ENCODE assay signal across 9 cellular contexts in genomic region chr10:94963901-94964300, GRCh38. TPM values are rescaled to one million over a fixed set of nuclear protein-coding genes. Genes with fewer than 3 reads are reported as not detected.
DNase-seq lines count a peak whose midpoint lies in the region; ATAC-seq and TF ChIP-seq lines count a peak whose summit lies in the region.
"Had no signal": no experiment of that assay in that cellular context is flagged by ENCODE, and none has a peak within 500 bp of the region (broad histone marks: within the 10 kb centered on the region; RNA-seq: fewer than 3 reads in every experiment).

No MANE protein-coding gene starts in this region.

- H3F3A ChIP-seq in OCI-LY1 (ENCODE audit: insufficient read depth, low read length), result no peaks in the 10 kb centered on the region

- H3K4me1 Mint-ChIP-seq in activated CD8-positive, alpha-beta T cell treated with anti-CD3 and anti-CD28 coated beads for 36 hours (ENCODE audit: low read depth), result no peaks in the 10 kb centered on the region
- H3K4me1 Mint-ChIP-seq in activated CD8-positive, alpha-beta T cell treated with anti-CD3 and anti-CD28 coated beads, Interleukin-2, amount 10 ng/mL, durations not matched to agents 7 days and 5 days (ENCODE audit: low read depth), result no peaks in the 10 kb centered on the region
- H3K4me1 Mint-ChIP-seq in osteocyte (ENCODE audit: unreplicated experiment), result no peaks in the 10 kb centered on the region
- no peaks in the 10 kb centered on the region for H3K4me1 Mint-ChIP-seq in stimulated activated effector memory CD8-positive, alpha-beta T cell treated with anti-CD3 and anti-CD28 coated beads, Interleukin-12 subunit alpha, Interleukin-12 subunit beta, amount 100 ng/mL, for 72 hours
- no peaks in the 10 kb centered on the region for H3K4me1 Mint-ChIP-seq in activated CD4-positive, alpha-beta memory T cell treated with anti-CD3 and anti-CD28 coated beads, Interleukin-2, amount 10 ng/mL, durations not matched to agents 7 days and 5 days
- H3K4me1 Mint-ChIP-seq: activated naive CD8-positive, alpha-beta T cell treated with anti-CD3 and anti-CD28 coated beads, Interleukin-2, amount 10 ng/mL, durations not matched to agents 7 days and 5 days had no signal

- no peaks in the 10 kb centered on the region for H4K20me1 ChIP-seq in OCI-LY1 (ENCODE audit: insufficient read depth, low read length)

- no peak overlapping the region for H3K27ac Mint-ChIP-seq in activated CD8-positive, alpha-beta T cell treated with anti-CD3 and anti-CD28 coated beads for 36 hours
- H3K27ac Mint-ChIP-seq in activated CD8-positive, alpha-beta T cell treated with anti-CD3 and anti-CD28 coated beads, Interleukin-2, amount 10 ng/mL, durations not matched to agents 7 days and 5 days, result no peak overlapping the region
- no peak overlapping the region for H3K27ac Mint-ChIP-seq in osteocyte (ENCODE audit: unreplicated experiment)
- no peak overlapping the region for H3K27ac Mint-ChIP-seq in stimulated activated effector memory CD8-positive, alpha-beta T cell treated with anti-CD3 and anti-CD28 coated beads, Interleukin-12 subunit alpha, Interleukin-12 subunit beta, amount 100 ng/mL, for 72 hours
- no peak overlapping the region for H3K27ac Mint-ChIP-seq in activated CD4-positive, alpha-beta memory T cell treated with anti-CD3 and anti-CD28 coated beads, Interleukin-2, amount 10 ng/mL, durations not matched to agents 7 days and 5 days
- H3K27ac Mint-ChIP-seq: activated naive CD8-positive, alpha-beta T cell treated with anti-CD3 and anti-CD28 coated beads, Interleukin-2, amount 10 ng/mL, durations not matched to agents 7 days and 5 days had no signal

- CTCF ChIA-PET in activated CD8-positive, alpha-beta T cell treated with anti-CD3 and anti-CD28 coated beads for 36 hours (lab: Charles Lee), result interaction anchor here (1.3 to 1.8 kb wide), 2 partner anchors 280 to 283 kb away, joined by 5 to 7 read pairs; no protein-coding TSS in a partner anchor
- CTCF ChIA-PET in activated CD8-positive, alpha-beta T cell treated with anti-CD3 and anti-CD28 coated beads, Interleukin-2, amount 10 ng/mL, durations not matched to agents 7 days and 5 days (lab: Charles Lee), result interaction anchor here (1.1 kb wide), 1 partner anchor 10 kb away, joined by 3 read pairs; no protein-coding TSS in a partner anchor
- CTCF ChIA-PET in activated CD4-positive, alpha-beta memory T cell treated with anti-CD3 and anti-CD28 coated beads, Interleukin-2, amount 10 ng/mL, durations not matched to agents 7 days and 5 days (lab: Charles Lee), result interaction anchor here (0.9 kb wide), 1 partner anchor 30 kb away, joined by 3 read pairs; no protein-coding TSS in a partner anchor

- no peaks in the 10 kb centered on the region for H3K79me2 ChIP-seq in OCI-LY1 (ENCODE audit: insufficient read depth, low read length)

- H3K9me3 ChIP-seq in OCI-LY1 (ENCODE audit: low read length), result no peaks in the 10 kb centered on the region

- no peaks in the 10 kb centered on the region for H3K27me3 Mint-ChIP-seq in activated CD8-positive, alpha-beta T cell treated with anti-CD3 and anti-CD28 coated beads for 36 hours
- no peaks in the 10 kb centered on the region for H3K27me3 Mint-ChIP-seq in activated CD8-positive, alpha-beta T cell treated with anti-CD3 and anti-CD28 coated beads, Interleukin-2, amount 10 ng/mL, durations not matched to agents 7 days and 5 days (ENCODE audit: low read depth)
- H3K27me3 Mint-ChIP-seq in osteocyte (ENCODE audit: unreplicated experiment), result no peaks in the 10 kb centered on the region
- no peaks in the 10 kb centered on the region for H3K27me3 Mint-ChIP-seq in activated CD4-positive, alpha-beta memory T cell treated with anti-CD3 and anti-CD28 coated beads, Interleukin-2, amount 10 ng/mL, durations not matched to agents 7 days and 5 days
- H3K27me3 Mint-ChIP-seq: activated naive CD8-positive, alpha-beta T cell treated with anti-CD3 and anti-CD28 coated beads, Interleukin-2, amount 10 ng/mL, durations not matched to agents 7 days and 5 days had no signal

- H3K27ac ChIP-seq in OCI-LY1 (ENCODE audit: low read depth, low read length, poor library complexity, severe bottlenecking), result no peak overlapping the region

- H3K27me3 ChIP-seq in OCI-LY1 (ENCODE audit: insufficient read depth, low read length), result no peaks in the 10 kb centered on the region

- H3K9ac ChIP-seq in OCI-LY1 (ENCODE audit: low read length), result no peak overlapping the region

- H3K36me3 ChIP-seq in OCI-LY1 (ENCODE audit: insufficient read depth, low read length), result no peaks in the 10 kb centered on the region

- TF ChIP-seq CTCF in activated CD8-positive, alpha-beta T cell treated with anti-CD3 and anti-CD28 coated beads for 36 hours (IDR thresholded peaks at IDR 0.05), result peak; percentile 39
- peak; percentile 40; the same call in 1 of the 2 replicates for TF ChIP-seq CTCF in OCI-LY1 (IDR thresholded peaks at IDR 0.05; ENCODE audit: low read length)
- TF ChIP-seq CTCF in epithelial cell of esophagus (IDR thresholded peaks at IDR 0.05; ENCODE audit: insufficient read depth, low read depth, low read length, missing control alignments), result peak; percentile 86
- TF ChIP-seq CTCF in osteocyte (IDR thresholded peaks at IDR 0.05), result peak; percentile 62

- DNase-seq in activated CD8-positive, alpha-beta T cell treated with anti-CD3 and anti-CD28 coated beads for 36 hours, result no peak
- no peak for DNase-seq in activated CD8-positive, alpha-beta T cell treated with anti-CD3 and anti-CD28 coated beads, Interleukin-2, amount 10 ng/mL, durations not matched to agents 7 days and 5 days
- peak; percentile 59 for DNase-seq in epithelial cell of esophagus (ENCODE audit: low read depth)
- DNase-seq in osteocyte (ENCODE audit: extremely low spot score, unreplicated experiment), result no peak
- DNase-seq in stimulated activated effector memory CD8-positive, alpha-beta T cell treated with anti-CD3 and anti-CD28 coated beads, Interleukin-12 subunit alpha, Interleukin-12 subunit beta, amount 100 ng/mL, for 72 hours (ENCODE audit: low spot score in 2 of 2), result no peak
- DNase-seq in activated CD4-positive, alpha-beta memory T cell treated with anti-CD3 and anti-CD28 coated beads, Interleukin-2, amount 10 ng/mL, durations not matched to agents 7 days and 5 days, result no peak
- DNase-seq: activated naive CD8-positive, alpha-beta T cell treated with anti-CD3 and anti-CD28 coated beads, Interleukin-2, amount 10 ng/mL, durations not matched to agents 7 days and 5 days had no signal

- POLR2A ChIA-PET in activated CD8-positive, alpha-beta T cell treated with anti-CD3 and anti-CD28 coated beads for 36 hours (lab: Charles Lee), result no interaction called here
- POLR2A ChIA-PET in activated CD8-positive, alpha-beta T cell treated with anti-CD3 and anti-CD28 coated beads, Interleukin-2, amount 10 ng/mL, durations not matched to agents 7 days and 5 days (lab: Charles Lee), result no interaction called here
- POLR2A ChIA-PET in activated CD4-positive, alpha-beta memory T cell treated with anti-CD3 and anti-CD28 coated beads, Interleukin-2, amount 10 ng/mL, durations not matched to agents 7 days and 5 days (lab: Charles Lee), result no interaction called here

- no peaks in the 10 kb centered on the region for H3K36me3 Mint-ChIP-seq in activated CD8-positive, alpha-beta T cell treated with anti-CD3 and anti-CD28 coated beads for 36 hours (ENCODE audit: low read depth)
- no peaks in the 10 kb centered on the region for H3K36me3 Mint-ChIP-seq in activated CD8-positive, alpha-beta T cell treated with anti-CD3 and anti-CD28 coated beads, Interleukin-2, amount 10 ng/mL, durations not matched to agents 7 days and 5 days (ENCODE audit: low read depth)
- no peaks in the 10 kb centered on the region for H3K36me3 Mint-ChIP-seq in osteocyte (ENCODE audit: unreplicated experiment)
- H3K36me3 Mint-ChIP-seq in stimulated activated effector memory CD8-positive, alpha-beta T cell treated with anti-CD3 and anti-CD28 coated beads, Interleukin-12 subunit alpha, Interleukin-12 subunit beta, amount 100 ng/mL, for 72 hours, result no peaks in the 10 kb centered on the region
- no peaks in the 10 kb centered on the region for H3K36me3 Mint-ChIP-seq in activated CD4-positive, alpha-beta memory T cell treated with anti-CD3 and anti-CD28 coated beads, Interleukin-2, amount 10 ng/mL, durations not matched to agents 7 days and 5 days (ENCODE audit: low read depth)
- H3K36me3 Mint-ChIP-seq: activated naive CD8-positive, alpha-beta T cell treated with anti-CD3 and anti-CD28 coated beads, Interleukin-2, amount 10 ng/mL, durations not matched to agents 7 days and 5 days had no signal

- no peak overlapping the region for H2AFZ ChIP-seq in OCI-LY1 (ENCODE audit: low read length)

- intact Hi-C loops in activated CD8-positive, alpha-beta T cell treated with anti-CD3 and anti-CD28 coated beads for 36 hours (cut with micrococcal nuclease), result no loop called here

- H3K4me1 ChIP-seq in OCI-LY1 (ENCODE audit: insufficient read depth, low read length, severe bottlenecking), result no peaks in the 10 kb centered on the region

- H3K4me2 ChIP-seq in OCI-LY1 (ENCODE audit: low read length), result no peak overlapping the region

- no peaks in the 10 kb centered on the region for H3K9me2 ChIP-seq in OCI-LY1 (ENCODE audit: low read depth, low read length)

- H3K4me3 ChIP-seq in OCI-LY1 (ENCODE audit: low read depth, low read length, poor library complexity, severe bottlenecking), result no peak overlapping the region
- no peak overlapping the region for H3K4me3 ChIP-seq in epithelial cell of esophagus (ENCODE audit: low read length)

- peaks cover 2% of the 10 kb centered on the region for H3K9me3 Mint-ChIP-seq in activated CD8-positive, alpha-beta T cell treated with anti-CD3 and anti-CD28 coated beads for 36 hours
- no peaks in the 10 kb centered on the region for H3K9me3 Mint-ChIP-seq in activated CD8-positive, alpha-beta T cell treated with anti-CD3 and anti-CD28 coated beads, Interleukin-2, amount 10 ng/mL, durations not matched to agents 7 days and 5 days (ENCODE audit: insufficient read depth)
- H3K9me3 Mint-ChIP-seq in osteocyte (ENCODE audit: unreplicated experiment), result peaks cover 10% of the 10 kb centered on the region
- H3K9me3 Mint-ChIP-seq in stimulated activated effector memory CD8-positive, alpha-beta T cell treated with anti-CD3 and anti-CD28 coated beads, Interleukin-12 subunit alpha, Interleukin-12 subunit beta, amount 100 ng/mL, for 72 hours, result peaks cover 12% of the 10 kb centered on the region
- peaks cover 5% of the 10 kb centered on the region for H3K9me3 Mint-ChIP-seq in activated CD4-positive, alpha-beta memory T cell treated with anti-CD3 and anti-CD28 coated beads, Interleukin-2, amount 10 ng/mL, durations not matched to agents 7 days and 5 days

- H3K4me3 Mint-ChIP-seq in activated CD8-positive, alpha-beta T cell treated with anti-CD3 and anti-CD28 coated beads for 36 hours, result no peak overlapping the region
- no peak overlapping the region for H3K4me3 Mint-ChIP-seq in activated CD8-positive, alpha-beta T cell treated with anti-CD3 and anti-CD28 coated beads, Interleukin-2, amount 10 ng/mL, durations not matched to agents 7 days and 5 days
- no peak overlapping the region for H3K4me3 Mint-ChIP-seq in osteocyte (ENCODE audit: unreplicated experiment)
- H3K4me3 Mint-ChIP-seq in stimulated activated effector memory CD8-positive, alpha-beta T cell treated with anti-CD3 and anti-CD28 coated beads, Interleukin-12 subunit alpha, Interleukin-12 subunit beta, amount 100 ng/mL, for 72 hours, result no peak overlapping the region
- no peak overlapping the region for H3K4me3 Mint-ChIP-seq in activated CD4-positive, alpha-beta memory T cell treated with anti-CD3 and anti-CD28 coated beads, Interleukin-2, amount 10 ng/mL, durations not matched to agents 7 days and 5 days
- H3K4me3 Mint-ChIP-seq: activated naive CD8-positive, alpha-beta T cell treated with anti-CD3 and anti-CD28 coated beads, Interleukin-2, amount 10 ng/mL, durations not matched to agents 7 days and 5 days had no signal

- no peak for ATAC-seq in activated CD8-positive, alpha-beta T cell treated with anti-CD3 and anti-CD28 coated beads for 36 hours
- ATAC-seq in activated CD8-positive, alpha-beta T cell treated with anti-CD3 and anti-CD28 coated beads, Interleukin-2, amount 10 ng/mL, durations not matched to agents 7 days and 5 days, result no peak
- ATAC-seq in HG03135 (IDR thresholded peaks at IDR 0.05; ENCODE audit: unreplicated experiment), result peak; percentile 70
- no peak for ATAC-seq in stimulated activated effector memory CD8-positive, alpha-beta T cell treated with anti-CD3 and anti-CD28 coated beads, Interleukin-12 subunit alpha, Interleukin-12 subunit beta, amount 100 ng/mL, for 72 hours

RNA-seq across cellular contexts. Expression of gene CYP2C9, which starts 25.4 kb away (rescaled TPM):
- not detected for total RNA-seq in activated CD8-positive, alpha-beta T cell treated with anti-CD3 and anti-CD28 coated beads for 36 hours
- total RNA-seq in activated CD8-positive, alpha-beta T cell treated with anti-CD3 and anti-CD28 coated beads, Interleukin-2, amount 10 ng/mL, durations not matched to agents 7 days and 5 days, result not detected
- not detected in 2 replicates for total RNA-seq in osteocyte
- total RNA-seq in activated CD4-positive, alpha-beta memory T cell treated with anti-CD3 and anti-CD28 coated beads, Interleukin-2, amount 10 ng/mL, durations not matched to agents 7 days and 5 days, result not detected
- total RNA-seq: activated naive CD8-positive, alpha-beta T cell treated with anti-CD3 and anti-CD28 coated beads, Interleukin-2, amount 10 ng/mL, durations not matched to agents 7 days and 5 days had no signal
